Comparison of ENCODE assay signal across 12 cellular contexts in genomic region chr3:66495633-66496032, GRCh38. TPM values are rescaled to one million over a fixed set of nuclear protein-coding genes. Genes with fewer than 3 reads are reported as not detected.
A peak's percentile ranks its signal among the peaks of the same experiment; 100 is the strongest.
DNase-seq lines count a peak whose midpoint lies in the region; TF ChIP-seq lines count a peak whose summit lies in the region.
"Had no signal": no experiment of that assay in that cellular context is flagged by ENCODE, and none has a peak within 500 bp of the region (broad histone marks: within the 10 kb centered on the region; RNA-seq: fewer than 3 reads in every experiment).

No MANE protein-coding gene starts in this region.

- H3K27ac ChIP-seq in BLaER1 = peak overlapping the region; percentile 93
- H3K27ac ChIP-seq in colonic mucosa = peak overlapping the region; percentile 13
- peak overlapping the region; percentile 93 for H3K27ac ChIP-seq in muscle layer of duodenum (ENCODE audit: low read length)

- peak overlapping the region; percentile 95 for H3K9ac ChIP-seq in BLaER1
- H3K9ac ChIP-seq in colonic mucosa (ENCODE audit: low read depth in 2 of 2, low read length in 2 of 2) = peak overlapping the region in 1 of 2 donors; percentile 42

- TF ChIP-seq CTCF in colonic mucosa (IDR thresholded peaks at IDR 0.05) (no peak), GM20000 (IDR thresholded peaks at IDR 0.05; ENCODE audit: extremely low read depth, missing control alignments) (no peak)

- peaks cover 54% of the 10 kb centered on the region for H4K20me1 ChIP-seq in BLaER1

- H3K4me3 ChIP-seq in BLaER1 = peak overlapping the region; percentile 98
- H3K4me3 ChIP-seq in HAP-1 = no peak overlapping the region
- H3K4me3 ChIP-seq in colonic mucosa = no peak overlapping the region
- peak overlapping the region in 1 of 2 donors; percentile 30 for H3K4me3 ChIP-seq in muscle layer of duodenum (ENCODE audit: low read depth in 1 of 2, low read length in 2 of 2)

- H3K27me3 ChIP-seq in BLaER1 (no peaks in the 10 kb centered on the region), HAP-1 (ENCODE audit: low read depth) (no peaks in the 10 kb centered on the region), colonic mucosa (no peaks in the 10 kb centered on the region), muscle layer of duodenum (ENCODE audit: low read depth, low read length) (no peaks in the 10 kb centered on the region)

- in situ Hi-C loops in HAP-1 (cut with MboI; ENCODE audit: low sequenced_read_pairs) = no loop called here

- H3K9me3 ChIP-seq in BLaER1 (no peaks in the 10 kb centered on the region), HAP-1 (no peaks in the 10 kb centered on the region), colonic mucosa (no peaks in the 10 kb centered on the region), muscle layer of duodenum (ENCODE audit: control insufficient read depth in 1 of 2, low read length in 2 of 2) (no peaks in the 10 kb centered on the region)

- intact Hi-C loops in colonic mucosa (cut with DNase I) = loop anchor here (10.0 kb wide), 1 partner anchor 91 kb away; no protein-coding TSS in a partner anchor

- H3K36me3 ChIP-seq in BLaER1 = no peaks in the 10 kb centered on the region; the same call in 1 of the 2 replicates
- H3K36me3 ChIP-seq in HAP-1 (replicated peaks) = no peaks in the 10 kb centered on the region
- no peaks in the 10 kb centered on the region for H3K36me3 ChIP-seq in colonic mucosa
- no peaks in the 10 kb centered on the region for H3K36me3 ChIP-seq in muscle layer of duodenum (ENCODE audit: control insufficient read depth in 1 of 2, insufficient read depth in 2 of 2, low read length in 2 of 2)

- peak overlapping the region; percentile 84 for H3K4me2 ChIP-seq in BLaER1

- peaks cover 78% of the 10 kb centered on the region for H3K4me1 ChIP-seq in BLaER1
- peaks cover 54% of the 10 kb centered on the region for H3K4me1 ChIP-seq in HAP-1
- peaks cover 21% of the 10 kb centered on the region for H3K4me1 ChIP-seq in colonic mucosa
- peaks cover 28 to 49% of the 10 kb centered on the region in 2 donors for H3K4me1 ChIP-seq in muscle layer of duodenum (ENCODE audit: control insufficient read depth in 1 of 2, insufficient read depth in 2 of 2, low read length in 2 of 2)

- peak; percentile 15 to 28 for DNase-seq in HAP-1 (ENCODE audit: low spot score in 2 of 2)
- peak; percentile 57 for DNase-seq in colonic mucosa
- DNase-seq in NOMO-1 (lab: John Stamatoyannopoulos, UW; ENCODE audit: unreplicated experiment in 2 of 2) = no peak
- no peak for DNase-seq in NCI-H524 (lab: John Stamatoyannopoulos, UW)
- DNase-seq in GM20000 (ENCODE audit: low spot score) = no peak
- DNase-seq in cortex of kidney (lab: John Stamatoyannopoulos, UW) = no peak
- DNase-seq: COR-L47; Kasumi-1; kidney; stimulated activated CD8-positive, alpha-beta memory T cell treated with anti-CD3 and anti-CD28 coated beads, Interleukin-4, amount 100 ng/mL, for 48 hours had no signal

RNA-seq across cellular contexts. Expression of gene LRIG1, which starts 5.2 kb away (rescaled TPM):
- total RNA-seq in colonic mucosa = 10 to 100 TPM; 43.9 to 57.5 TPM

Comparison
In these comparisons a context has a peak if more than half of its experiments do, and no peak if none do; other contexts are left out.
1. H3K27ac ChIP-seq: peak in every context shown above with its lines; median percentile 93 in BLaER1; 93 in muscle layer of duodenum; 13 in colonic mucosa.
2. DNase-seq: peak in HAP-1 (2 of 2) and colonic mucosa (single experiment); none in NOMO-1 (0 of 2), NCI-H524 (0 of 2), GM20000 (single experiment) and cortex of kidney (single experiment).